8 cellular contexts compared by ENCODE assay signal in genomic region chr19:53192771-53193533, GRCh38. TPM values are rescaled to one million over a fixed set of nuclear protein-coding genes. Genes with fewer than 3 reads are reported as not detected.
DNase-seq lines count a peak whose midpoint lies in the region; ATAC-seq, FAIRE-seq and TF ChIP-seq lines count a peak whose summit lies in the region.

ZNF665 (minus strand) TSS chr19:53193358; CDS start chr19:53182898, 10,460 bp downstream.

- peaks cover 9% of the 10 kb centered on the region for H3K9me3 Mint-ChIP-seq in central memory CD8-positive, alpha-beta T cell

- peak within 1 kb of the TSS; percentile 66 to 81 for H3K4me3 ChIP-seq in small intestine (ENCODE audit: low read depth in 1 of 2, low read length in 2 of 2)

- peak within 1 kb of the TSS; percentile 67 to 90 for H3K27ac ChIP-seq in small intestine (ENCODE audit: low read depth in 1 of 2, low read length in 1 of 2)

- peaks cover 0 to 3% of the 10 kb centered on the region in 2 donors for H3K4me1 ChIP-seq in small intestine (ENCODE audit: control insufficient read depth in 2 of 2, insufficient read depth in 1 of 2, low read depth in 1 of 2, low read length in 1 of 2)

- ATAC-seq in activated CD4-positive, CD25-positive, alpha-beta regulatory T cell treated with anti-CD3 and anti-CD28 coated beads, Interleukin-2, amount 50 U/mL, for 24 hours: peak; percentile 81
- ATAC-seq in central memory CD8-positive, alpha-beta T cell (replicated peaks; ENCODE audit: extremely low read depth, poor library complexity, severe bottlenecking): peak; percentile 55

- no peaks in the 10 kb centered on the region for H3K36me3 ChIP-seq in small intestine (ENCODE audit: control insufficient read depth in 2 of 2, insufficient read depth in 2 of 2, low read length in 2 of 2)

- no peaks in the 10 kb centered on the region for H3K27me3 ChIP-seq in small intestine (ENCODE audit: control insufficient read depth in 2 of 2, insufficient read depth in 2 of 2, low read length in 2 of 2)

- 1 to 3% (median 1%) methylated on average over 52 to 53 of the region's 53 CpGs for WGBS in small intestine, 3 donors

- peaks cover 13% of the 10 kb centered on the region for H3K36me3 Mint-ChIP-seq in central memory CD8-positive, alpha-beta T cell (ENCODE audit: insufficient read depth)

- no peak for TF ChIP-seq CTCF in GM10266 (IDR thresholded peaks at IDR 0.05; ENCODE audit: control insufficient read depth, insufficient read depth, low read depth, missing control alignments)

- H3K27me3 Mint-ChIP-seq in central memory CD8-positive, alpha-beta T cell: no peaks in the 10 kb centered on the region

- no peak for FAIRE-seq in small intestine (lab: Jason Lieb, UNC)

- H3K27ac Mint-ChIP-seq in central memory CD8-positive, alpha-beta T cell (ENCODE audit: low read depth): peak within 1 kb of the TSS; percentile 44

- peak within 1 kb of the TSS; percentile 82 for H3K4me3 Mint-ChIP-seq in central memory CD8-positive, alpha-beta T cell

- no peaks in the 10 kb centered on the region for H3K9me3 ChIP-seq in small intestine (ENCODE audit: control insufficient read depth, low read depth)

- DNase-seq in GM10266 (ENCODE audit: extremely low spot score) (peak; percentile 72), NCI-H1092 treated with DMSO at 0.1 percent for 48 hours (lab: John Stamatoyannopoulos, UW) (peak; percentile 78), iris pigment epithelial cell (ENCODE audit: low read depth) (peak; percentile 92), small intestine (peak; percentile 90), Kasumi-1 (lab: John Stamatoyannopoulos, UW) (no peak), SW480 (ENCODE audit: low spot score) (no peak)
- peak; percentile 50 to 62 for DNase-seq in central memory CD8-positive, alpha-beta T cell (ENCODE audit: low spot score in 2 of 2)

- H3K4me1 Mint-ChIP-seq in central memory CD8-positive, alpha-beta T cell: peaks cover 33% of the 10 kb centered on the region

RNA-seq across cellular contexts. Expression of gene ZNF665, which starts in this region (rescaled TPM):
- polyA plus RNA-seq in small intestine: 1 to 10 TPM in 2 of 3 donors, not detected in 1; 1.1 to 2.7 TPM

Comparison
In these comparisons a context has a peak if more than half of its experiments do, and no peak if none do; other contexts are left out.
1. DNase-seq: peak in GM10266 (single experiment), NCI-H1092 treated with DMSO at 0.1 percent for 48 hours (single experiment), central memory CD8-positive, alpha-beta T cell (2 of 2), iris pigment epithelial cell (single experiment) and small intestine (single experiment); none in Kasumi-1 (0 of 2) and SW480 (single experiment).